In the genomic region with DNA sequence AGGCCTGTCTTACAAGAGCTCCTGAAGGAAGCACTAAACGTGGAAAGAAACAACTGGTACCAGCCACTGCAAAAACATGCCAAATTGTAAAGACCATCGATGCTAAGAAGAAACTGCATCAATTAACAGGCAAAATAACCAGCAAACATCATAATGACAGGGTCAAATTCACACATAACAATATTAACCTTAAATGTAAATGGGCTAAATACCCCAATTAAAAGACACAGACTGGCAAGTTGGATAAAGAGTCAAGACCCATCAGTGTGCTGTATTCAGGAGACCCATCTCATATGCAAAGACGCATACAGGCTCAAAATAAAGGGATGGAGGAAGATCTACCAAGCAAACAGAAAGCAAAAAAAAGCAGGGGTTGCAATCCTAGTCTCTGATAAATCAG, we compare ENCODE assay signal across 5 cellular contexts.
A peak's percentile ranks its signal among the peaks of the same experiment; 100 is the strongest.
DNase-seq lines count a peak whose midpoint lies in the region; ATAC-seq, FAIRE-seq and TF ChIP-seq lines count a peak whose summit lies in the region.
"Not testable (repeated sequence)": the region's sequence is repeated elsewhere in the genome, so short reads cannot be mapped to it uniquely, and the experiment has no call there.

No MANE protein-coding gene starts in this region.

- no CpG with 5 or more reads among the region's 3 CpGs for WGBS in K562 (ENCODE audit: insufficient coverage, low coverage, missing lambda C conversion rate)

- H3K4me3 Mint-ChIP-seq in CD4-positive, alpha-beta T cell; T-helper 17 cell: not testable (repeated sequence)
- peak overlapping the region; percentile 2 for H3K4me3 Mint-ChIP-seq in activated T-helper 1 cell treated with anti-CD3 and anti-CD28 coated beads, Interleukin-12 subunit alpha, Interleukin-12 subunit beta, Interleukin-2, Interleukin-4 antibody, amounts not matched to agents 30 ng/mL and 10 ng/mL and 1 ng/mL, durations not matched to agents 14 hours and 24 hours and 36 hours
- H3K4me3 Mint-ChIP-seq in natural killer cell treated with Interleukin-12 subunit alpha and Interleukin-12 subunit beta and Interleukin-15 and Interleukin-18, amount 100 ng/mL, for 72 hours: peak overlapping the region; percentile 58

- H3K9me3 Mint-ChIP-seq in CD4-positive, alpha-beta T cell; activated T-helper 1 cell treated with anti-CD3 and anti-CD28 coated beads, Interleukin-12 subunit alpha, Interleukin-12 subunit beta, Interleukin-2, Interleukin-4 antibody, amounts not matched to agents 30 ng/mL and 10 ng/mL and 1 ng/mL, durations not matched to agents 14 hours and 24 hours and 36 hours: not testable (repeated sequence)
- peaks cover 10% of the 10 kb centered on the region for H3K9me3 Mint-ChIP-seq in natural killer cell treated with Interleukin-12 subunit alpha and Interleukin-12 subunit beta and Interleukin-15 and Interleukin-18, amount 100 ng/mL, for 72 hours

- not testable (repeated sequence) for H3K9me1 ChIP-seq in K562 (ENCODE audit: control insufficient read depth, insufficient read depth, low read length)

- BruUV-seq in K562 (replicated peaks; lab: Mats Ljungman, UMichigan): not testable (repeated sequence)

- H3K4me3 ChIP-seq in K562: not testable (repeated sequence)

- POLR2A ChIA-PET in CD4-positive, alpha-beta T cell (lab: Charles Lee); K562 (lab: Yijun Ruan, JAX): not testable (repeated sequence)

- TF ChIP-seq POLR2A in K562 (conservative IDR thresholded peaks at IDR 0.05): not testable (repeated sequence)

- in situ Hi-C loops in K562 (cut with MboI): not testable (repeated sequence)

- H4K20me1 ChIP-seq in K562 (replicated peaks; ENCODE audit: control insufficient read depth, insufficient read depth, low read length): not testable (repeated sequence)

- not testable (repeated sequence) for H3K27me3 ChIP-seq in CD4-positive, alpha-beta T cell (ENCODE audit: control insufficient read depth, insufficient read depth, low read length); K562 (ENCODE audit: control insufficient read depth in 2 of 2, insufficient read depth in 2 of 2, low read length in 2 of 2)

- TF ChIP-seq CTCF in CD4-positive, alpha-beta T cell (IDR thresholded peaks at IDR 0.05); K562 (IDR thresholded peaks at IDR 0.05 in 2 of 3, conservative IDR thresholded peaks at IDR 0.05 in 1 of 3; ENCODE audit: insufficient read depth in 2 of 3, low read depth in 1 of 3, low read length in 3 of 3): not testable (repeated sequence)

- not testable (repeated sequence) for H2AFZ ChIP-seq in K562 (ENCODE audit: low read depth, low read length)

- H3K9me3 ChIP-seq in CD4-positive, alpha-beta T cell (ENCODE audit: control insufficient read depth, low read length); T-helper 17 cell (ENCODE audit: control insufficient read depth, low read length, poor library complexity, severe bottlenecking); K562 (replicated peaks; ENCODE audit: control insufficient read depth, insufficient read depth, low read depth, low read length): not testable (repeated sequence)

- not testable (repeated sequence) for TF ChIP-seq RAD21 in K562 (CRISPR knock-in tag; conservative IDR thresholded peaks at IDR 0.05 in 1 of 2, IDR thresholded peaks at IDR 0.05 in 1 of 2)

- not testable (repeated sequence) for H3K27me3 Mint-ChIP-seq in CD4-positive, alpha-beta T cell; T-helper 17 cell; activated T-helper 1 cell treated with anti-CD3 and anti-CD28 coated beads, Interleukin-12 subunit alpha, Interleukin-12 subunit beta, Interleukin-2, Interleukin-4 antibody, amounts not matched to agents 30 ng/mL and 10 ng/mL and 1 ng/mL, durations not matched to agents 14 hours and 24 hours and 36 hours (ENCODE audit: insufficient read depth); natural killer cell treated with Interleukin-12 subunit alpha and Interleukin-12 subunit beta and Interleukin-15 and Interleukin-18, amount 100 ng/mL, for 72 hours

- CTCF ChIA-PET in CD4-positive, alpha-beta T cell (lab: Charles Lee); K562 (lab: Yijun Ruan, JAX; ENCODE audit: low intra/inter-chr PET ratio): not testable (repeated sequence)

- H3K4me1 Mint-ChIP-seq in CD4-positive, alpha-beta T cell (ENCODE audit: low read depth): peaks cover 47% of the 10 kb centered on the region
- peaks cover 14% of the 10 kb centered on the region for H3K4me1 Mint-ChIP-seq in T-helper 17 cell
- H3K4me1 Mint-ChIP-seq in activated T-helper 1 cell treated with anti-CD3 and anti-CD28 coated beads, Interleukin-12 subunit alpha, Interleukin-12 subunit beta, Interleukin-2, Interleukin-4 antibody, amounts not matched to agents 30 ng/mL and 10 ng/mL and 1 ng/mL, durations not matched to agents 14 hours and 24 hours and 36 hours (ENCODE audit: low read depth): peaks cover 25% of the 10 kb centered on the region
- peaks cover 28 to 39% of the 10 kb centered on the region in 2 donors for H3K4me1 Mint-ChIP-seq in natural killer cell treated with Interleukin-12 subunit alpha and Interleukin-12 subunit beta and Interleukin-15 and Interleukin-18, amount 100 ng/mL, for 72 hours (ENCODE audit: low read depth in 2 of 2)

- intact Hi-C loops in CD4-positive, alpha-beta T cell (cut with DNase I, micrococcal nuclease); activated T-helper 1 cell treated with anti-CD3 and anti-CD28 coated beads, Interleukin-12 subunit alpha, Interleukin-12 subunit beta, Interleukin-2, Interleukin-4 antibody, amounts not matched to agents 30 ng/mL and 10 ng/mL and 1 ng/mL, durations not matched to agents 14 hours and 24 hours and 36 hours (cut with micrococcal nuclease); K562 (cut with micrococcal nuclease): not testable (repeated sequence)

- H3K36me3 ChIP-seq in K562 (ENCODE audit: control insufficient read depth, insufficient read depth, low read length): not testable (repeated sequence)

- not testable (repeated sequence) for FAIRE-seq in K562 (lab: Jason Lieb, UNC)

- H3K27ac Mint-ChIP-seq in CD4-positive, alpha-beta T cell: peak overlapping the region; percentile 42
- H3K27ac Mint-ChIP-seq in T-helper 17 cell: peak overlapping the region; percentile 91
- not testable (repeated sequence) for H3K27ac Mint-ChIP-seq in activated T-helper 1 cell treated with anti-CD3 and anti-CD28 coated beads, Interleukin-12 subunit alpha, Interleukin-12 subunit beta, Interleukin-2, Interleukin-4 antibody, amounts not matched to agents 30 ng/mL and 10 ng/mL and 1 ng/mL, durations not matched to agents 14 hours and 24 hours and 36 hours
- H3K27ac Mint-ChIP-seq in natural killer cell treated with Interleukin-12 subunit alpha and Interleukin-12 subunit beta and Interleukin-15 and Interleukin-18, amount 100 ng/mL, for 72 hours: peak overlapping the region in 1 of 2 donors; percentile 76

- not testable (repeated sequence) for DNase-seq in CD4-positive, alpha-beta T cell; T-helper 17 cell; activated T-helper 1 cell treated with anti-CD3 and anti-CD28 coated beads, Interleukin-12 subunit alpha, Interleukin-12 subunit beta, Interleukin-2, Interleukin-4 antibody, amounts not matched to agents 30 ng/mL and 10 ng/mL and 1 ng/mL, durations not matched to agents 14 hours and 24 hours and 36 hours (ENCODE audit: low spot score); K562 (ENCODE audit: extremely low read depth in 1 of 4, low spot score in 3 of 4); natural killer cell treated with Interleukin-12 subunit alpha and Interleukin-12 subunit beta and Interleukin-15 and Interleukin-18, amount 100 ng/mL, for 72 hours (ENCODE audit: low spot score)

- ATAC-seq in CD4-positive, alpha-beta T cell (ENCODE audit: poor library complexity); T-helper 17 cell; K562; natural killer cell treated with Interleukin-12 subunit alpha and Interleukin-12 subunit beta and Interleukin-15 and Interleukin-18, amount 100 ng/mL, for 72 hours: not testable (repeated sequence)

- H3K36me3 Mint-ChIP-seq in CD4-positive, alpha-beta T cell (ENCODE audit: low read depth): peaks cover 59% of the 10 kb centered on the region
- not testable (repeated sequence) for H3K36me3 Mint-ChIP-seq in T-helper 17 cell (ENCODE audit: low read depth); natural killer cell treated with Interleukin-12 subunit alpha and Interleukin-12 subunit beta and Interleukin-15 and Interleukin-18, amount 100 ng/mL, for 72 hours
- H3K36me3 Mint-ChIP-seq in activated T-helper 1 cell treated with anti-CD3 and anti-CD28 coated beads, Interleukin-12 subunit alpha, Interleukin-12 subunit beta, Interleukin-2, Interleukin-4 antibody, amounts not matched to agents 30 ng/mL and 10 ng/mL and 1 ng/mL, durations not matched to agents 14 hours and 24 hours and 36 hours (ENCODE audit: low read depth): peaks cover 14% of the 10 kb centered on the region

- H3K9ac ChIP-seq in K562 (ENCODE audit: insufficient read depth in 1 of 2, low read depth in 2 of 2, low read length in 2 of 2): not testable (repeated sequence)

- H3K4me2 ChIP-seq in K562 (ENCODE audit: insufficient read depth, low read length): not testable (repeated sequence)

- not testable (repeated sequence) for TF ChIP-seq EP300 in K562 (IDR thresholded peaks at IDR 0.05; ENCODE audit: low read length)

- H3K4me1 ChIP-seq in K562 (replicated peaks in 1 of 2; ENCODE audit: control insufficient read depth in 2 of 2, insufficient read depth in 2 of 2, low read length in 2 of 2): not testable (repeated sequence)

- not testable (repeated sequence) for H3K27ac ChIP-seq in CD4-positive, alpha-beta T cell (ENCODE audit: low read depth, low read length); K562 (ENCODE audit: extremely low read depth, low read depth, low read length)

- H3K79me2 ChIP-seq in K562 (ENCODE audit: control insufficient read depth, insufficient read depth, low read length): peaks cover 40% of the 10 kb centered on the region

TF ChIP-seq in K562, 482 proteins besides CTCF, POLR2A, EP300 and RAD21:
- peak; percentile 73; the same call in 1 of the 2 replicates for TF ChIP-seq ZNF354B (CRISPR knock-in tag; IDR thresholded peaks at IDR 0.05)
- TF ChIP-seq ZNF507 (tag; conservative IDR thresholded peaks at IDR 0.05): peak; percentile 94
